8 cellular contexts compared by ENCODE assay signal in the genomic region with DNA sequence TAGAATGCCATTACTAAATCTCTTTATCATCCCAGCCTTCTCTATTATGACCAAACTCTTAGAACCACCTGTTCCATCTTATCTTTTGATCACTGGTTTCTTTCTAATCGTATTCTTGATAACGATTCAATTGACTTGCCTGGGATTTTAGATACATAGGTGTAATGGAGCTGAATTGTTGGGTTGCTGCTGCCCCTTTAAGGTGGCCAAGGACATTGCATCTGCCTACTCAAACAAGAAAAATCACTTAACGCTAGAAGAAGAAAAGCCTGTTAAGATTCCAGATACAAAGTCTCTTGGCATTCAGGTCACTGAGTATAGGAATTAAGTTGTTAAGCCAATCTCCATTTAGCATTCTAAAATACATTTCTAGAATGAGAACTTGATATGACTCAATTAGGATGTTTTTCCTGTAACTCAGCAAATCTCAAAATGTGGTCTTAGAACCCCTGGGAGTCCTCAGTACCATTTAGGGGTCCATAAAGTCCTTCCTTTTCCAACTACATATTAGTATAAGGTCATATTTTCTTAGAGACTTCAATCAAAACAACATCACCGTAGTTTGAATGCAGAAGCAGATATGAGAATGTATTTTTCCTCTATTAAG. TPM values are rescaled to one million over a fixed set of nuclear protein-coding genes. Genes with fewer than 3 reads are reported as not detected.
DNase-seq lines count a peak whose midpoint lies in the region; ATAC-seq, FAIRE-seq and TF ChIP-seq lines count a peak whose summit lies in the region.

No MANE protein-coding gene starts in this region.

- H3K27me3 ChIP-seq in GM12878 (replicated peaks in 1 of 2; ENCODE audit: control insufficient read depth in 2 of 2, insufficient read depth in 2 of 2, low read length in 1 of 2) (no peaks in the 10 kb centered on the region), stomach smooth muscle (ENCODE audit: control insufficient read depth in 1 of 2, insufficient read depth in 2 of 2, low read length in 2 of 2) (no peaks in the 10 kb centered on the region)

- peak; percentile 90 for TF ChIP-seq CTCF in C4-2B (conservative IDR thresholded peaks at IDR 0.05)
- peak; percentile 61 to 72 (median 71); a peak in 5 of 6 replicates for TF ChIP-seq CTCF in GM12878 (IDR thresholded peaks at IDR 0.05 in 2 of 3, conservative IDR thresholded peaks at IDR 0.05 in 1 of 3; ENCODE audit: control insufficient read depth in 2 of 3, extremely low read depth in 1 of 3, insufficient read depth in 1 of 3, low read depth in 3 of 3, low read length in 3 of 3)
- TF ChIP-seq CTCF in lower leg skin (IDR thresholded peaks at IDR 0.05) = no peak

- H3K4me1 ChIP-seq in GM12878 (ENCODE audit: control insufficient read depth, insufficient read depth, low read length) = no peaks in the 10 kb centered on the region
- H3K4me1 ChIP-seq in stomach smooth muscle (ENCODE audit: control insufficient read depth, insufficient read depth, low read length) = no peaks in the 10 kb centered on the region

- H4K20me1 ChIP-seq in GM12878 (ENCODE audit: control insufficient read depth, insufficient read depth) = no peaks in the 10 kb centered on the region

- H3K9ac ChIP-seq in GM12878 (ENCODE audit: control insufficient read depth, insufficient read depth, low read length) (no peak overlapping the region), stomach smooth muscle (ENCODE audit: low read length in 2 of 2) (peak overlapping the region in 1 of 2 donors; percentile 36)

- H3K36me3 ChIP-seq in GM12878 (ENCODE audit: control insufficient read depth in 2 of 2, insufficient read depth in 2 of 2, low read length in 1 of 2) = no peaks in the 10 kb centered on the region
- no peaks in the 10 kb centered on the region for H3K36me3 ChIP-seq in stomach smooth muscle (ENCODE audit: control insufficient read depth in 2 of 2, insufficient read depth in 2 of 2, low read length in 2 of 2)

- no TSS peak for BruUV-seq in GM12878 (replicated peaks; lab: Mats Ljungman, UMichigan)

- peak; percentile 70 for FAIRE-seq in GM12878 (lab: Jason Lieb, UNC)

- 21% methylated on average over 4 of the region's 4 CpGs for WGBS in GM12878 (ENCODE audit: insufficient coverage, insufficient replicate concordance, low lambda C conversion rate, missing lambda C conversion rate)
- WGBS in lower leg skin, 2 donors = 21 to 25% methylated on average over 4 of the region's 4 CpGs

- POLR2A ChIA-PET in GM12878 (lab: Charles Lee) = no interaction called here

- peak; percentile 64 for ATAC-seq in GM18909 (IDR thresholded peaks at IDR 0.05; ENCODE audit: poor library complexity, unreplicated experiment)
- ATAC-seq in GM12878 = peak; percentile 82

- H3K27ac ChIP-seq in C4-2B = no peak overlapping the region
- no peak overlapping the region for H3K27ac ChIP-seq in GM12878 (ENCODE audit: control insufficient read depth, insufficient read depth)
- peak overlapping the region; percentile 19 for H3K27ac ChIP-seq in stomach smooth muscle (ENCODE audit: low read length)

- CTCF ChIA-PET in GM12878 (lab: Yijun Ruan, JAX) = interaction anchor here (1.0 to 1.8 kb wide), 8 partner anchors 15 to 750 kb away, joined by 3 to 7 read pairs (median 5); no protein-coding TSS in a partner anchor

- H3K4me2 ChIP-seq in GM12878 (ENCODE audit: control insufficient read depth, insufficient read depth) = no peak overlapping the region

- SMC1A ChIA-PET in GM12878 (lab: Charles Lee; ENCODE audit: uncharacterized antibody, unreplicated experiment) = interaction anchor here (0.5 to 2.1 kb wide), 4 partner anchors 16 to 75 kb away, joined by 3 to 6 read pairs (median 4); no protein-coding TSS in a partner anchor

- RAD21 ChIA-PET in GM12878 (lab: Charles Lee; ENCODE audit: unreplicated experiment) = interaction anchor here (0.7 kb wide), 1 partner anchor 214 kb away, joined by 3 read pairs; no protein-coding TSS in a partner anchor

- peak; percentile 2 for DNase-seq in NCI-H345 treated with DMSO at 0.1 percent for 48 hours (lab: John Stamatoyannopoulos, UW; ENCODE audit: unreplicated experiment)
- DNase-seq in GM12878 (ENCODE audit: low read depth, low spot score) = peak; percentile 11
- DNase-seq in inferior parietal cortex (ENCODE audit: extremely low spot score) = peak; percentile 64
- no peak for DNase-seq in NCI-H128 (lab: John Stamatoyannopoulos, UW; ENCODE audit: unreplicated experiment)
- DNase-seq in lower leg skin (ENCODE audit: low spot score in 2 of 2) = no peak

- no peak overlapping the region for H2AFZ ChIP-seq in GM12878 (ENCODE audit: control insufficient read depth, low read depth, low read length)

- no peak for TF ChIP-seq EP300 in GM12878 (IDR thresholded peaks at IDR 0.05; ENCODE audit: borderline replicate concordance in 1 of 2, control insufficient read depth in 1 of 2, low read depth in 2 of 2, low read length in 2 of 2)

- intact Hi-C loops in GM12878 (cut with micrococcal nuclease; ENCODE audit: unreplicated experiment) = loop anchor here (10.0 kb wide), 2 partner anchors 356 to 756 kb away; no protein-coding TSS in a partner anchor
- intact Hi-C loops in lower leg skin (cut with DNase I; ENCODE audit: low total_unique reads) = no loop called here

- no peaks in the 10 kb centered on the region for H3K79me2 ChIP-seq in GM12878 (ENCODE audit: control insufficient read depth, insufficient read depth, low read length)

- TF ChIP-seq POLR2A in GM12878 (IDR thresholded peaks at IDR 0.05; ENCODE audit: low read depth, low read length) (no peak), lower leg skin (IDR thresholded peaks at IDR 0.05) (no peak)

- H3K9me3 ChIP-seq in GM12878 (replicated peaks; ENCODE audit: control insufficient read depth, insufficient read depth, low read length) = no peaks in the 10 kb centered on the region
- no peaks in the 10 kb centered on the region for H3K9me3 ChIP-seq in stomach smooth muscle (ENCODE audit: control insufficient read depth in 2 of 2, low read length in 2 of 2)

- TF ChIP-seq RAD21 in GM12878 (IDR thresholded peaks at IDR 0.05; ENCODE audit: insufficient read depth, low read depth, low read length) = peak; percentile 84

- in situ Hi-C loops in GM12878 (cut with MboI) = loop anchor here (10.0 kb wide), 1 partner anchor 756 kb away; no protein-coding TSS in a partner anchor

- H3K4me3 ChIP-seq in GM12878 (no peak overlapping the region), stomach smooth muscle (ENCODE audit: low read length in 2 of 2) (peak overlapping the region; percentile 0 to 35), lower leg skin (ENCODE audit: low read depth, poor library complexity, severe bottlenecking) (no peak overlapping the region)

TF ChIP-seq in GM12878, 131 proteins besides CTCF, POLR2A, EP300 and RAD21:
- TF ChIP-seq SMC3 (IDR thresholded peaks at IDR 0.05; ENCODE audit: borderline replicate concordance, low read length) = peak; percentile 52
- no peak for TF ChIP-seq ASH2L (IDR thresholded peaks at IDR 0.05; ENCODE audit: borderline replicate concordance, low read depth)
- no peak for TF ChIP-seq BACH1 (IDR thresholded peaks at IDR 0.05; ENCODE audit: borderline replicate concordance)
- TF ChIP-seq RAD51 (IDR thresholded peaks at IDR 0.05) = no peak

RNA-seq across cellular contexts. Expression of gene NEXN, which starts 12.4 kb away (rescaled TPM):
- total RNA-seq in GM12878 (2013; cell fraction: nucleolus; rRNA removed) = 2.3 and 2.8 TPM in 2 replicates
- total RNA-seq in GM12878 (2014; rRNA removed) (7.3 and 11.1 TPM in 2 replicates), GM12878 (2014; rRNA removed; fragmentation: Illumina TruSeq; extraction: Trizol) (19.3 and 22.8 TPM in 2 replicates), GM12878 (2021) (7.2 and 7.8 TPM in 2 replicates), lower leg skin (1 to 10 TPM in 3 of 4 donors, under 1 TPM in 1; 0.84 to 4.3 (median 2.0) TPM)
- polyA plus RNA-seq in GM12878 (2011; ENCODE audit: low read depth) = 2.6 TPM
- polyA plus RNA-seq in GM12878 (2011; rRNA removed) (2.5 and 4.0 TPM in 2 replicates), GM12878 (2014; fragmentation: Illumina TruSeq; extraction: Trizol) (46.6 and 65.6 TPM in 2 replicates), GM12878 (2014; fragmentation: Nextera tagmentation; extraction: Ambion mirVana) (10 to 100 TPM; 35.9 to 39.9 TPM), GM12878 (2014; rRNA removed) (7.5 and 10.5 TPM in 2 replicates), GM12878 (2016; fragmentation: Nextera tagmentation; extraction: Ambion mirVana) (10 to 100 TPM; 13.8 to 17.1 TPM)
- polyA plus RNA-seq in GM12878 (2011; cell fraction: cytosol; rRNA removed) = 0.42 and 0.53 TPM in 2 replicates
- polyA plus RNA-seq in GM12878 (2011; cell fraction: nucleus; rRNA removed) = 0.86 and 0.93 TPM in 2 replicates
- polyA plus RNA-seq in GM12878 (2012) = 4.8 and 6.9 TPM in 2 replicates
- polyA minus RNA-seq in GM12878 (2011; rRNA and poly(A)+ RNA removed) = 0.51 and 0.62 TPM in 2 replicates
- 0.31 TPM in 1 of 2 replicates, not detected in the other for polyA minus RNA-seq in GM12878 (2011; cell fraction: cytosol; rRNA and poly(A)+ RNA removed)
- 0.48 and 0.96 TPM in 2 replicates for polyA minus RNA-seq in GM12878 (2011; cell fraction: nucleus; rRNA and poly(A)+ RNA removed)

Comparison
In these comparisons a context has a peak if more than half of its experiments do, and no peak if none do; other contexts are left out.
1. CTCF ChIP-seq: peak in C4-2B (single experiment) and GM12878 (3 of 3); none in lower leg skin (0 of 3).
2. DNase-seq: peak in NCI-H345 treated with DMSO at 0.1 percent for 48 hours (single experiment), GM12878 (single experiment) and inferior parietal cortex (single experiment); none in NCI-H128 (single experiment) and lower leg skin (0 of 2).
3. H3K4me3 ChIP-seq: peak in stomach smooth muscle (2 of 2); none in GM12878 (single experiment) and lower leg skin (single experiment).